1 cellular context compared by ENCODE assay signal in the genomic region with DNA sequence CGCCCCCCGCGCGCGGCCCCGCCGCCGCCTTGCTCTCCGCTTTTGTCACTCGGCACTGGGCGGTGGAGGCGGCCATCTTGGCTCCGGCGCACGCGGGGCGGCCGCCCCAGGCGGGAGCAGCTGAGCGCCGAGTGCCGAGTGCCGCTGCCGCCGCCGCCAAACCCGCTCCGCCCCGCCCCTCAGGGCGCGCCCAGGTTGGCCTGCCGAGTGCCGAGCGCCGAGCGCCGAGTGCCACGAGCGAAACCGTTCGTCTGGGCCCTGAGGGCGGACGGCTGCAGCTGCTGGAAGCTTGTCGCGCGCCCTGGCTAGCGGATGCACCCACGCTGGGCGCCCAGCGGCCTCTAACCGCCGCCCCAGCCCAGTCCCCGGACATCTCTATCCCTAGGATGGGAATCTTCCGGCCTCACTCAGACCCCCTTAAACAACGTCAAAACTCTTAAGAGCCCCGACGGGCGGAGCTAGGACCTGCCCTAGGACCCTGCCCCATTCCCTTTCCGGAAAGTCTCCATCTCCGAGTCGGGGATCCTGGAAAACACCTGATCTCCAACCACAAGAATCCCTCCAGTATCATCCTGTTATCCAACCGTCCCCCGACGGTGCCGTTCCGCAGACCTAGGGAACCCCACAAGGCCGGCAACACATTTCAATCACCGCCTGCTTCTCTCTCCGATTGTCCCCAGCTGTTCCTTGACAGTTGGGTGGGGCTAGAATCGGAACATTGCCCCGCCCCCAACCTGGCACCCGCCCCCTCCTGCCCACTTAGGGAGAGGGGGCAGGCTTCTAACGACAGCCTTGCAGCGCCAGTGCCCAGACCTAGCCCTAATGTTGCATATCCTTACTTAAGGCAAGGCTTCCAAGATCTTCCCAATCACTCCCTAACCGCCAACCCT.
TF ChIP-seq lines count a peak whose summit lies in the region.

No MANE protein-coding gene starts in this region.

TF ChIP-seq in HepG2, 621 proteins besides CTCF, POLR2A, EP300 and RAD21 (continued from another document and continues in another):
- TF ChIP-seq ZNF703 (CRISPR knock-in tag; IDR thresholded peaks at IDR 0.05; ENCODE audit: borderline replicate concordance) = no peak
- TF ChIP-seq, protein P1, sequence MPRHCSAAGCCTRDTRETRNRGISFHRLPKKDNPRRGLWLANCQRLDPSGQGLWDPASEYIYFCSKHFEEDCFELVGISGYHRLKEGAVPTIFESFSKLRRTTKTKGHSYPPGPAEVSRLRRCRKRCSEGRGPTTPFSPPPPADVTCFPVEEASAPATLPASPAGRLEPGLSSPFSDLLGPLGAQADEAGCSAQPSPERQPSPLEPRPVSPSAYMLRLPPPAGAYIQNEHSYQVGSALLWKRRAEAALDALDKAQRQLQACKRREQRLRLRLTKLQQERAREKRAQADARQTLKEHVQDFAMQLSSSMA (CRISPR knock-in tag; IDR thresholded peaks at IDR 0.05) = peak; percentile 96
- TF ChIP-seq ZNF724P (CRISPR knock-in tag; IDR thresholded peaks at IDR 0.05; ENCODE audit: borderline replicate concordance) = peak; percentile 66; the same call in 1 of the 2 replicates
- TF ChIP-seq, protein P2, sequence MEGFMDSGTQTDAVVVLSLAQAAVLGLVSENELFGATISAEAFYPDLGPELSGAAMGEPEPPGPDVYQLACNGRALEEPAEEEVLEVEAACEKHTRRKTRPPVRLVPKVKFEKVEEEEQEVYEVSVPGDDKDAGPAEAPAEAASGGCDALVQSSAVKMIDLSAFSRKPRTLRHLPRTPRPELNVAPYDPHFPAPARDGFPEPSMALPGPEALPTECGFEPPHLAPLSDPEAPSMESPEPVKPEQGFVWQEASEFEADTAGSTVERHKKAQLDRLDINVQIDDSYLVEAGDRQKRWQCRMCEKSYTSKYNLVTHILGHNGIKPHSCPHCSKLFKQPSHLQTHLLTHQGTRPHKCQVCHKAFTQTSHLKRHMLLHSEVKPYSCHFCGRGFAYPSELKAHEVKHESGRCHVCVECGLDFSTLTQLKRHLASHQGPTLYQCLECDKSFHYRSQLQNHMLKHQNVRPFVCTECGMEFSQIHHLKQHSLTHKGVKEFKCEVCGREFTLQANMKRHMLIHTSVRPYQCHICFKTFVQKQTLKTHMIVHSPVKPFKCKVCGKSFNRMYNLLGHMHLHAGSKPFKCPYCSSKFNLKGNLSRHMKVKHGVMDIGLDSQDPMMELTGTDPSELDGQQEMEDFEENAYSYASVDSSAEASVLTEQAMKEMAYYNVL (CRISPR knock-in tag; IDR thresholded peaks at IDR 0.05; ENCODE audit: borderline replicate concordance) = 0 out of 2 replicates have a peak, but pooled peaks have one; percentile 54
- TF ChIP-seq, protein P3, sequence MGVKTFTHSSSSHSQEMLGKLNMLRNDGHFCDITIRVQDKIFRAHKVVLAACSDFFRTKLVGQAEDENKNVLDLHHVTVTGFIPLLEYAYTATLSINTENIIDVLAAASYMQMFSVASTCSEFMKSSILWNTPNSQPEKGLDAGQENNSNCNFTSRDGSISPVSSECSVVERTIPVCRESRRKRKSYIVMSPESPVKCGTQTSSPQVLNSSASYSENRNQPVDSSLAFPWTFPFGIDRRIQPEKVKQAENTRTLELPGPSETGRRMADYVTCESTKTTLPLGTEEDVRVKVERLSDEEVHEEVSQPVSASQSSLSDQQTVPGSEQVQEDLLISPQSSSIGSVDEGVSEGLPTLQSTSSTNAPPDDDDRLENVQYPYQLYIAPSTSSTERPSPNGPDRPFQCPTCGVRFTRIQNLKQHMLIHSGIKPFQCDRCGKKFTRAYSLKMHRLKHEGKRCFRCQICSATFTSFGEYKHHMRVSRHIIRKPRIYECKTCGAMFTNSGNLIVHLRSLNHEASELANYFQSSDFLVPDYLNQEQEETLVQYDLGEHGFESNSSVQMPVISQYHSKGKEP (CRISPR knock-in tag; IDR thresholded peaks at IDR 0.05) = 0 out of 2 replicates have a peak, but pooled peaks have one; percentile 60
- TF ChIP-seq, protein P4, sequence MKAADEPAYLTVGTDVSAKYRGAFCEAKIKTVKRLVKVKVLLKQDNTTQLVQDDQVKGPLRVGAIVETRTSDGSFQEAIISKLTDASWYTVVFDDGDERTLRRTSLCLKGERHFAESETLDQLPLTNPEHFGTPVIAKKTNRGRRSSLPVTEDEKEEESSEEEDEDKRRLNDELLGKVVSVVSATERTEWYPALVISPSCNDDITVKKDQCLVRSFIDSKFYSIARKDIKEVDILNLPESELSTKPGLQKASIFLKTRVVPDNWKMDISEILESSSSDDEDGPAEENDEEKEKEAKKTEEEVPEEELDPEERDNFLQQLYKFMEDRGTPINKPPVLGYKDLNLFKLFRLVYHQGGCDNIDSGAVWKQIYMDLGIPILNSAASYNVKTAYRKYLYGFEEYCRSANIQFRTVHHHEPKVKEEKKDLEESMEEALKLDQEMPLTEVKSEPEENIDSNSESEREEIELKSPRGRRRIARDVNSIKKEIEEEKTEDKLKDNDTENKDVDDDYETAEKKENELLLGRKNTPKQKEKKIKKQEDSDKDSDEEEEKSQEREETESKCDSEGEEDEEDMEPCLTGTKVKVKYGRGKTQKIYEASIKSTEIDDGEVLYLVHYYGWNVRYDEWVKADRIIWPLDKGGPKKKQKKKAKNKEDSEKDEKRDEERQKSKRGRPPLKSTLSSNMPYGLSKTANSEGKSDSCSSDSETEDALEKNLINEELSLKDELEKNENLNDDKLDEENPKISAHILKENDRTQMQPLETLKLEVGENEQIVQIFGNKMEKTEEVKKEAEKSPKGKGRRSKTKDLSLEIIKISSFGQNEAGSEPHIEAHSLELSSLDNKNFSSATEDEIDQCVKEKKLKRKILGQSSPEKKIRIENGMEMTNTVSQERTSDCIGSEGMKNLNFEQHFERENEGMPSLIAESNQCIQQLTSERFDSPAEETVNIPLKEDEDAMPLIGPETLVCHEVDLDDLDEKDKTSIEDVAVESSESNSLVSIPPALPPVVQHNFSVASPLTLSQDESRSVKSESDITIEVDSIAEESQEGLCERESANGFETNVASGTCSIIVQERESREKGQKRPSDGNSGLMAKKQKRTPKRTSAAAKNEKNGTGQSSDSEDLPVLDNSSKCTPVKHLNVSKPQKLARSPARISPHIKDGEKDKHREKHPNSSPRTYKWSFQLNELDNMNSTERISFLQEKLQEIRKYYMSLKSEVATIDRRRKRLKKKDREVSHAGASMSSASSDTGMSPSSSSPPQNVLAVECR (CRISPR knock-in tag; IDR thresholded peaks at IDR 0.05; ENCODE audit: borderline replicate concordance) = peak; percentile 86
- no peak for TF ChIP-seq RBM39 (IDR thresholded peaks at IDR 0.05; ENCODE audit: low read depth, low read length, poor library complexity, severe bottlenecking)
- no peak for TF ChIP-seq ZNF589 (CRISPR knock-in tag; conservative IDR thresholded peaks at IDR 0.05)
- TF ChIP-seq ZFY (CRISPR knock-in tag; IDR thresholded peaks at IDR 0.05) = peak; percentile 81
- TF ChIP-seq SALL2 (CRISPR knock-in tag; IDR thresholded peaks at IDR 0.05) = peak; percentile 86
- TF ChIP-seq FOXK1 (CRISPR knock-in tag; IDR thresholded peaks at IDR 0.05; ENCODE audit: borderline replicate concordance, low read depth) = no peak
- TF ChIP-seq, protein P5, sequence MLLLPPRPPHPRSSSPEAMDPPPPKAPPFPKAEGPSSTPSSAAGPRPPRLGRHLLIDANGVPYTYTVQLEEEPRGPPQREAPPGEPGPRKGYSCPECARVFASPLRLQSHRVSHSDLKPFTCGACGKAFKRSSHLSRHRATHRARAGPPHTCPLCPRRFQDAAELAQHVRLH (CRISPR knock-in tag; IDR thresholded peaks at IDR 0.05; ENCODE audit: borderline replicate concordance, low read depth) = peak; percentile 44; the same call in 1 of the 2 replicates
- TF ChIP-seq ZNF678 (CRISPR knock-in tag; IDR thresholded peaks at IDR 0.05) = no peak
- TF ChIP-seq, protein P6, sequence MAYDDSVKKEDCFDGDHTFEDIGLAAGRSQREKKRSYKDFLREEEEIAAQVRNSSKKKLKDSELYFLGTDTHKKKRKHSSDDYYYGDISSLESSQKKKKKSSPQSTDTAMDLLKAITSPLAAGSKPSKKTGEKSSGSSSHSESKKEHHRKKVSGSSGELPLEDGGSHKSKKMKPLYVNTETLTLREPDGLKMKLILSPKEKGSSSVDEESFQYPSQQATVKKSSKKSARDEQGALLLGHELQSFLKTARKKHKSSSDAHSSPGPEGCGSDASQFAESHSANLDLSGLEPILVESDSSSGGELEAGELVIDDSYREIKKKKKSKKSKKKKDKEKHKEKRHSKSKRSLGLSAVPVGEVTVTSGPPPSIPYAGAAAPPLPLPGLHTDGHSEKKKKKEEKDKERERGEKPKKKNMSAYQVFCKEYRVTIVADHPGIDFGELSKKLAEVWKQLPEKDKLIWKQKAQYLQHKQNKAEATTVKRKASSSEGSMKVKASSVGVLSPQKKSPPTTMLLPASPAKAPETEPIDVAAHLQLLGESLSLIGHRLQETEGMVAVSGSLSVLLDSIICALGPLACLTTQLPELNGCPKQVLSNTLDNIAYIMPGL (CRISPR knock-in tag; IDR thresholded peaks at IDR 0.05; ENCODE audit: borderline replicate concordance in 1 of 2, low read depth in 1 of 2) = peak; percentile 69 to 77
- 0 out of 2 replicates have a peak, but pooled peaks have one; percentile 74 for TF ChIP-seq KAT7 (CRISPR knock-in tag; IDR thresholded peaks at IDR 0.05; ENCODE audit: borderline replicate concordance)
- TF ChIP-seq MED1 (CRISPR knock-in tag; IDR thresholded peaks at IDR 0.05) = peak; percentile 35
- peak; percentile 93; the same call in 1 of the 2 replicates for TF ChIP-seq KLF12 (CRISPR knock-in tag; IDR thresholded peaks at IDR 0.05; ENCODE audit: borderline replicate concordance)
- TF ChIP-seq ZNF331 (CRISPR knock-in tag; IDR thresholded peaks at IDR 0.05) = peak; percentile 91
- TF ChIP-seq ATF7-NPFF (CRISPR knock-in tag; IDR thresholded peaks at IDR 0.05; ENCODE audit: low read depth) = peak; percentile 88
- TF ChIP-seq, protein P7, sequence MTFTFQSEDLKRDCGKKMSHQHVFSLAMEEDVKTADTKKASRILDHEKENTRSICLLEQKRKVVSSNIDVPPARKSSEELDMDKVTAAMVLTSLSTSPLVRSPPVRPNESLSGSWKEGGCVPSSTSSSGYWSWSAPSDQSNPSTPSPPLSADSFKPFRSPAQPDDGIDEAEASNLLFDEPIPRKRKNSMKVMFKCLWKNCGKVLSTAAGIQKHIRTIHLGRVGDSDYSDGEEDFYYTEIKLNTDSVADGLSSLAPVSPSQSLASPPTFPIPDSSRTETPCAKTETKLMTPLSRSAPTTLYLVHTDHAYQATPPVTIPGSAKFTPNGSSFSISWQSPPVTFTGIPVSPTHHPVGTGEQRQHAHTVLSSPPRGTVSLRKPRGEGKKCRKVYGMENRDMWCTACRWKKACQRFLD (CRISPR knock-in tag; IDR thresholded peaks at IDR 0.05; ENCODE audit: borderline replicate concordance) = no peak
- peak; percentile 48; the same call in 1 of the 2 replicates for TF ChIP-seq ZNF501 (CRISPR knock-in tag; IDR thresholded peaks at IDR 0.05)
- 0 out of 2 replicates have a peak, but pooled peaks have one; percentile 51 for TF ChIP-seq ZNF34 (CRISPR knock-in tag; IDR thresholded peaks at IDR 0.05; ENCODE audit: borderline replicate concordance)
- TF ChIP-seq KDM5A (IDR thresholded peaks at IDR 0.05; ENCODE audit: borderline replicate concordance, low read length) = peak; percentile 54; the same call in 1 of the 2 replicates
- TF ChIP-seq, protein P8, sequence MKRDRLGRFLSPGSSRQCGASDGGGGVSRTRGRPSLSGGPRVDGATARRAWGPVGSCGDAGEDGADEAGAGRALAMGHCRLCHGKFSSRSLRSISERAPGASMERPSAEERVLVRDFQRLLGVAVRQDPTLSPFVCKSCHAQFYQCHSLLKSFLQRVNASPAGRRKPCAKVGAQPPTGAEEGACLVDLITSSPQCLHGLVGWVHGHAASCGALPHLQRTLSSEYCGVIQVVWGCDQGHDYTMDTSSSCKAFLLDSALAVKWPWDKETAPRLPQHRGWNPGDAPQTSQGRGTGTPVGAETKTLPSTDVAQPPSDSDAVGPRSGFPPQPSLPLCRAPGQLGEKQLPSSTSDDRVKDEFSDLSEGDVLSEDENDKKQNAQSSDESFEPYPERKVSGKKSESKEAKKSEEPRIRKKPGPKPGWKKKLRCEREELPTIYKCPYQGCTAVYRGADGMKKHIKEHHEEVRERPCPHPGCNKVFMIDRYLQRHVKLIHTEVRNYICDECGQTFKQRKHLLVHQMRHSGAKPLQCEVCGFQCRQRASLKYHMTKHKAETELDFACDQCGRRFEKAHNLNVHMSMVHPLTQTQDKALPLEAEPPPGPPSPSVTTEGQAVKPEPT (CRISPR knock-in tag; IDR thresholded peaks at IDR 0.05; ENCODE audit: low read depth) = peak; percentile 71; the same call in 1 of the 2 replicates
- 0 out of 2 replicates have a peak, but pooled peaks have one; percentile 23 for TF ChIP-seq PHF21A (CRISPR knock-in tag; IDR thresholded peaks at IDR 0.05)
- TF ChIP-seq ZNF205 (CRISPR knock-in tag; IDR thresholded peaks at IDR 0.05) = 0 out of 2 replicates have a peak, but pooled peaks have one; percentile 57
- TF ChIP-seq SKI (IDR thresholded peaks at IDR 0.05; ENCODE audit: partially characterized antibody) = peak; percentile 86
- TF ChIP-seq, protein P9, sequence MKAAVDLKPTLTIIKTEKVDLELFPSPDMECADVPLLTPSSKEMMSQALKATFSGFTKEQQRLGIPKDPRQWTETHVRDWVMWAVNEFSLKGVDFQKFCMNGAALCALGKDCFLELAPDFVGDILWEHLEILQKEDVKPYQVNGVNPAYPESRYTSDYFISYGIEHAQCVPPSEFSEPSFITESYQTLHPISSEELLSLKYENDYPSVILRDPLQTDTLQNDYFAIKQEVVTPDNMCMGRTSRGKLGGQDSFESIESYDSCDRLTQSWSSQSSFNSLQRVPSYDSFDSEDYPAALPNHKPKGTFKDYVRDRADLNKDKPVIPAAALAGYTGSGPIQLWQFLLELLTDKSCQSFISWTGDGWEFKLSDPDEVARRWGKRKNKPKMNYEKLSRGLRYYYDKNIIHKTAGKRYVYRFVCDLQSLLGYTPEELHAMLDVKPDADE (CRISPR knock-in tag; IDR thresholded peaks at IDR 0.05) = 0 out of 2 replicates have a peak, but pooled peaks have one; percentile 13
- peak; percentile 54; the same call in 1 of the 2 replicates for TF ChIP-seq RXRA (CRISPR knock-in tag; IDR thresholded peaks at IDR 0.05)
- TF ChIP-seq, protein P10, sequence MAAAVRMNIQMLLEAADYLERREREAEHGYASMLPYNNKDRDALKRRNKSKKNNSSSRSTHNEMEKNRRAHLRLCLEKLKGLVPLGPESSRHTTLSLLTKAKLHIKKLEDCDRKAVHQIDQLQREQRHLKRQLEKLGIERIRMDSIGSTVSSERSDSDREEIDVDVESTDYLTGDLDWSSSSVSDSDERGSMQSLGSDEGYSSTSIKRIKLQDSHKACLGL (CRISPR knock-in tag; IDR thresholded peaks at IDR 0.05) = peak; percentile 19; the same call in 1 of the 2 replicates
- peak; percentile 58; the same call in 1 of the 2 replicates for TF ChIP-seq ZNF232 (CRISPR knock-in tag; IDR thresholded peaks at IDR 0.05; ENCODE audit: borderline replicate concordance)
- TF ChIP-seq ZNF234 (CRISPR knock-in tag; conservative IDR thresholded peaks at IDR 0.05) = 0 out of 2 replicates have a peak, but pooled peaks have one; percentile 40
- TF ChIP-seq SIN3A (IDR thresholded peaks at IDR 0.05; ENCODE audit: borderline replicate concordance, low read depth, low read length) = peak; percentile 26; the same call in 1 of the 2 replicates
- no peak for TF ChIP-seq MAFG (CRISPR knock-in tag; IDR thresholded peaks at IDR 0.05)
- peak; percentile 96 for TF ChIP-seq SRF (IDR thresholded peaks at IDR 0.05; ENCODE audit: low read depth, low read length)
- TF ChIP-seq NBN (conservative IDR thresholded peaks at IDR 0.05) = no peak
